1 cellular context compared by ENCODE assay signal in genomic region chr7:2044883-2045471, GRCh38.
TF ChIP-seq lines count a peak whose summit lies in the region.

No MANE protein-coding gene starts in this region.

TF ChIP-seq in GM23338, 12 proteins besides CTCF, POLR2A, EP300 and RAD21 (continued from another document):
- TF ChIP-seq ZNF462 (CRISPR knock-in tag; IDR thresholded peaks at IDR 0.05) (no peak), REST (IDR thresholded peaks at IDR 0.05; ENCODE audit: unreplicated experiment) (no peak), ZNF331 (CRISPR knock-in tag; IDR thresholded peaks at IDR 0.05; ENCODE audit: low read depth) (no peak), POLR2AphosphoS5 (IDR thresholded peaks at IDR 0.05; ENCODE audit: low read depth) (no peak), JUNB (IDR thresholded peaks at IDR 0.05; ENCODE audit: unreplicated experiment) (no peak), STAT1 (IDR thresholded peaks at IDR 0.05; ENCODE audit: unreplicated experiment) (no peak), ZNF114 (CRISPR knock-in tag; IDR thresholded peaks at IDR 0.05) (no peak), EZH2 (IDR thresholded peaks at IDR 0.05; ENCODE audit: low read depth, unreplicated experiment) (no peak), NANOG (IDR thresholded peaks at IDR 0.05; ENCODE audit: borderline replicate concordance) (no peak), CREB1 (CRISPR knock-in tag; IDR thresholded peaks at IDR 0.05; ENCODE audit: low read depth) (no peak)
